ENCODE assay signal across 8 cellular contexts in genomic region chr4:8158710-8159521, GRCh38.
A peak's percentile ranks its signal among the peaks of the same experiment; 100 is the strongest.
DNase-seq lines count a peak whose midpoint lies in the region; ATAC-seq and TF ChIP-seq lines count a peak whose summit lies in the region.

Gene ABLIM2, minus strand, starts transcription at chr4:8158813. Its CDS starts 124 bp downstream, at chr4:8158689.

- H3K9me3 Mint-ChIP-seq in effector memory CD8-positive, alpha-beta T cell, result no peaks in the 10 kb centered on the region
- no peaks in the 10 kb centered on the region for H3K9me3 Mint-ChIP-seq in memory B cell

- peaks cover 4% of the 10 kb centered on the region for H3K36me3 Mint-ChIP-seq in effector memory CD8-positive, alpha-beta T cell (ENCODE audit: insufficient read depth)
- no peaks in the 10 kb centered on the region for H3K36me3 Mint-ChIP-seq in memory B cell

- no peaks in the 10 kb centered on the region for H3K27me3 Mint-ChIP-seq in effector memory CD8-positive, alpha-beta T cell
- H3K27me3 Mint-ChIP-seq in memory B cell, result peaks cover 1% of the 10 kb centered on the region

- peak within 1 kb of the TSS; percentile 99 to 100 for H3K4me3 Mint-ChIP-seq in effector memory CD8-positive, alpha-beta T cell
- H3K4me3 Mint-ChIP-seq in memory B cell, result peak within 1 kb of the TSS; percentile 96

- peak within 1 kb of the TSS; percentile 93 to 95 for H3K27ac Mint-ChIP-seq in effector memory CD8-positive, alpha-beta T cell
- peak within 1 kb of the TSS; percentile 86 for H3K27ac Mint-ChIP-seq in memory B cell

- TF ChIP-seq CTCF in GM20000 (IDR thresholded peaks at IDR 0.05; ENCODE audit: extremely low read depth, missing control alignments), result no peak

- DNase-seq in CMK (ENCODE audit: low read depth) (peak; percentile 97), GM20000 (ENCODE audit: low spot score) (peak; percentile 100), HS-5 (ENCODE audit: low read depth) (peak; percentile 71), NK-92 (lab: John Stamatoyannopoulos, UW; ENCODE audit: unreplicated experiment) (peak; percentile 87), memory B cell (ENCODE audit: low spot score in 2 of 2) (peak; percentile 99 to 100)
- DNase-seq in activated CD8-positive, alpha-beta memory T cell treated with anti-CD3 and anti-CD28 coated beads for 4 hours (ENCODE audit: low read depth in 2 of 2), result peak; percentile 98
- peak; percentile 98 to 100 (median 100) for DNase-seq in effector memory CD8-positive, alpha-beta T cell
- DNase-seq in stimulated activated CD8-positive, alpha-beta memory T cell treated with anti-CD3 and anti-CD28 coated beads, Interleukin-12 subunit alpha, Interleukin-12 subunit beta, amount 100 ng/mL, for 1 hour (ENCODE audit: low read depth), result peak; percentile 97

- ATAC-seq in effector memory CD8-positive, alpha-beta T cell (replicated peaks), result peak; percentile 97
- peak; percentile 92 for ATAC-seq in memory B cell (ENCODE audit: low read depth)

- H3K4me1 Mint-ChIP-seq in effector memory CD8-positive, alpha-beta T cell (ENCODE audit: low read depth in 2 of 2), result peaks cover 17 to 19% of the 10 kb centered on the region in 2 donors
- peaks cover 21% of the 10 kb centered on the region for H3K4me1 Mint-ChIP-seq in memory B cell

Comparison
In these comparisons a context has a peak if more than half of its experiments do, and no peak if none do; other contexts are left out.
1. Peak in every context shown above with its lines: DNase-seq and ATAC-seq.